9 cellular contexts compared by ENCODE assay signal in the genomic region with DNA sequence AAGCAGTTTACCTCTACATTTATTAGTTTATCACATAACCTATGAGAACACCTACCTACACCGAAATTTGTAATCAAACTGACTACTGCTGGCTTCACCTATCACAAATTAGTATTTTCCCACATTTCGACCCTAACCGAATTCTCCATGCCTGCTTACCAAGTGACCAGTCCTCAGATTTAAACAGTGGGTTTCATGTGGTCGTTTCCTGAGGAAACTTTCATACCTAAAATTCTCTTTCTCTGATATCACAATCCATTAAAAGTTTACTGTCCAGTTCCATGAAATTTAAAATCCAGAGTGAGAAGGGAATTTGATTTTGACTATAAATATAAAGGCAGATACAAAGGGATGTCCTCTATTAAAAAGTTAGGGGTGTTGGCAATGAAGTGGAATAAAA. TPM values are rescaled to one million over a fixed set of nuclear protein-coding genes. Genes with fewer than 3 reads are reported as not detected.
DNase-seq lines count a peak whose midpoint lies in the region; ATAC-seq and TF ChIP-seq lines count a peak whose summit lies in the region.
"Had no signal": no experiment of that assay in that cellular context is flagged by ENCODE, and none has a peak within 500 bp of the region (broad histone marks: within the 10 kb centered on the region; RNA-seq: fewer than 3 reads in every experiment).

No MANE protein-coding gene starts in this region.

- POLR2A ChIA-PET in activated CD4-positive, alpha-beta T cell treated with anti-CD3 and anti-CD28 coated beads for 36 hours (lab: Charles Lee): no interaction called here

- H3K4me1 ChIP-seq in left ventricle myocardium inferior (peaks cover 87% of the 10 kb centered on the region), aorta (ENCODE audit: control insufficient read depth in 1 of 2, insufficient read depth in 2 of 2, low read length in 2 of 2) (peaks cover 2 to 3% of the 10 kb centered on the region in 2 donors)

- H3K9me3 ChIP-seq in left ventricle myocardium inferior (replicated peaks) (no peaks in the 10 kb centered on the region), aorta (ENCODE audit: control insufficient read depth, low read length) (no peaks in the 10 kb centered on the region)

- no peak for DNase-seq in left ventricle myocardium inferior
- DNase-seq in Right ventricle myocardium superior: no peak
- DNase-seq in endothelial cell (ENCODE audit: low spot score): no peak
- no peak for DNase-seq in nephron progenitor cell
- DNase-seq in aorta: no peak
- no peak for DNase-seq in NCI-H2029 treated with DMSO at 0.1 percent for 48 hours (lab: John Stamatoyannopoulos, UW)
- no peak for DNase-seq in activated CD4-positive, alpha-beta T cell treated with anti-CD3 and anti-CD28 coated beads for 36 hours
- DNase-seq: activated naive CD4-positive, alpha-beta T cell treated with anti-CD3 and anti-CD28 coated beads, Interleukin-2, amount 10 ng/mL, durations not matched to agents 7 days and 5 days had no signal

- no peaks in the 10 kb centered on the region for H3K36me3 ChIP-seq in left ventricle myocardium inferior
- H3K36me3 ChIP-seq in aorta (ENCODE audit: control insufficient read depth in 1 of 2, insufficient read depth in 2 of 2, low read length in 1 of 2): no peaks in the 10 kb centered on the region

- WGBS in aorta, 2 donors: 12 to 24% methylated on average over 4 of the region's 4 CpGs

- H3K27ac Mint-ChIP-seq in endothelial cell (ENCODE audit: unreplicated experiment): peak overlapping the region; percentile 68
- H3K27ac Mint-ChIP-seq in nephron progenitor cell: no peak overlapping the region
- no peak overlapping the region for H3K27ac Mint-ChIP-seq in activated CD4-positive, alpha-beta T cell treated with anti-CD3 and anti-CD28 coated beads for 36 hours
- H3K27ac Mint-ChIP-seq: activated naive CD4-positive, alpha-beta T cell treated with anti-CD3 and anti-CD28 coated beads, Interleukin-2, amount 10 ng/mL, durations not matched to agents 7 days and 5 days had no signal

- H3K27ac ChIP-seq in left ventricle myocardium inferior (replicated peaks) (peak overlapping the region; percentile 98), aorta (ENCODE audit: low read depth in 1 of 2, low read length in 2 of 2) (peak overlapping the region; percentile 34 to 84)

- H3K4me3 ChIP-seq in left ventricle myocardium inferior (peak overlapping the region; percentile 88), aorta (ENCODE audit: low read length in 2 of 2) (peak overlapping the region; percentile 77 to 86)

- no peaks in the 10 kb centered on the region for H3K27me3 ChIP-seq in left ventricle myocardium inferior (ENCODE audit: low read depth)
- no peaks in the 10 kb centered on the region for H3K27me3 ChIP-seq in aorta (ENCODE audit: control insufficient read depth in 1 of 2, insufficient read depth in 2 of 2, low read length in 1 of 2)

- intact Hi-C loops in left ventricle myocardium inferior (cut with micrococcal nuclease): no loop called here
- intact Hi-C loops in Right ventricle myocardium superior (cut with DNase I): no loop called here
- intact Hi-C loops in aorta (cut with DNase I): loop anchor here in 1 of 2 donors (10.0 kb wide), 1 partner anchor 84 kb away; no protein-coding TSS in a partner anchor
- intact Hi-C loops in activated CD4-positive, alpha-beta T cell treated with anti-CD3 and anti-CD28 coated beads for 36 hours (cut with DNase I, micrococcal nuclease): no loop called here

- H3K27me3 Mint-ChIP-seq in endothelial cell (ENCODE audit: unreplicated experiment): no peaks in the 10 kb centered on the region
- H3K27me3 Mint-ChIP-seq in nephron progenitor cell (ENCODE audit: low read depth, poor library complexity): no peaks in the 10 kb centered on the region
- H3K27me3 Mint-ChIP-seq in activated CD4-positive, alpha-beta T cell treated with anti-CD3 and anti-CD28 coated beads for 36 hours: peaks cover 41% of the 10 kb centered on the region

- ATAC-seq in Right ventricle myocardium superior (ENCODE audit: poor library complexity) (no peak), aorta (ENCODE audit: low FRiP score) (no peak), GM18502 (IDR thresholded peaks at IDR 0.05; ENCODE audit: poor library complexity, unreplicated experiment) (no peak)
- ATAC-seq in activated CD4-positive, alpha-beta T cell treated with anti-CD3 and anti-CD28 coated beads for 36 hours: no peak

- H3K9me3 Mint-ChIP-seq in endothelial cell (ENCODE audit: unreplicated experiment): no peaks in the 10 kb centered on the region
- H3K9me3 Mint-ChIP-seq in nephron progenitor cell: no peaks in the 10 kb centered on the region
- H3K9me3 Mint-ChIP-seq in activated CD4-positive, alpha-beta T cell treated with anti-CD3 and anti-CD28 coated beads for 36 hours (ENCODE audit: low read depth): no peaks in the 10 kb centered on the region
- H3K9me3 Mint-ChIP-seq: activated naive CD4-positive, alpha-beta T cell treated with anti-CD3 and anti-CD28 coated beads, Interleukin-2, amount 10 ng/mL, durations not matched to agents 7 days and 5 days had no signal

- H3K36me3 Mint-ChIP-seq in endothelial cell (ENCODE audit: low read depth, unreplicated experiment): no peaks in the 10 kb centered on the region
- H3K36me3 Mint-ChIP-seq in nephron progenitor cell (ENCODE audit: low read depth): peaks cover 8% of the 10 kb centered on the region
- H3K36me3 Mint-ChIP-seq in activated CD4-positive, alpha-beta T cell treated with anti-CD3 and anti-CD28 coated beads for 36 hours (ENCODE audit: low read depth): no peaks in the 10 kb centered on the region
- H3K36me3 Mint-ChIP-seq: activated naive CD4-positive, alpha-beta T cell treated with anti-CD3 and anti-CD28 coated beads, Interleukin-2, amount 10 ng/mL, durations not matched to agents 7 days and 5 days had no signal

- peaks cover 39% of the 10 kb centered on the region for H3K4me1 Mint-ChIP-seq in endothelial cell (ENCODE audit: unreplicated experiment)
- peaks cover 73% of the 10 kb centered on the region for H3K4me1 Mint-ChIP-seq in nephron progenitor cell
- peaks cover 15% of the 10 kb centered on the region for H3K4me1 Mint-ChIP-seq in activated CD4-positive, alpha-beta T cell treated with anti-CD3 and anti-CD28 coated beads for 36 hours

- H3K4me3 Mint-ChIP-seq in endothelial cell (ENCODE audit: unreplicated experiment) (peak overlapping the region; percentile 29), nephron progenitor cell (peak overlapping the region; percentile 92)
- no peak overlapping the region for H3K4me3 Mint-ChIP-seq in activated CD4-positive, alpha-beta T cell treated with anti-CD3 and anti-CD28 coated beads for 36 hours
- H3K4me3 Mint-ChIP-seq: activated naive CD4-positive, alpha-beta T cell treated with anti-CD3 and anti-CD28 coated beads, Interleukin-2, amount 10 ng/mL, durations not matched to agents 7 days and 5 days had no signal

- CTCF ChIA-PET in activated CD4-positive, alpha-beta T cell treated with anti-CD3 and anti-CD28 coated beads for 36 hours (lab: Charles Lee): no interaction called here

- TF ChIP-seq CTCF in left ventricle myocardium inferior (IDR thresholded peaks at IDR 0.05; ENCODE audit: borderline replicate concordance): no peak
- no peak for TF ChIP-seq CTCF in endothelial cell (IDR thresholded peaks at IDR 0.05; ENCODE audit: unreplicated experiment)
- TF ChIP-seq CTCF in nephron progenitor cell (IDR thresholded peaks at IDR 0.05): no peak

RNA-seq across cellular contexts. Expression of a gene that starts 1.9 kb away (rescaled TPM):
- 21.1 TPM for total RNA-seq in left ventricle myocardium inferior
- total RNA-seq in Right ventricle myocardium superior: 16.9 TPM
- 28.0 TPM for total RNA-seq in endothelial cell (ENCODE audit: unreplicated experiment)
- total RNA-seq in aorta: 100 to 1,000 TPM; 109 to 147 TPM
- 10 to 100 TPM; 15.4 to 30.8 TPM for polyA plus RNA-seq in aorta
- total RNA-seq in activated CD4-positive, alpha-beta T cell treated with anti-CD3 and anti-CD28 coated beads for 36 hours: 1 to 10 TPM; 1.1 to 1.3 TPM
